In genomic region chr2:83742117-83742782, GRCh38 we compare ENCODE assay signal across 14 cellular contexts.
A peak's percentile ranks its signal among the peaks of the same experiment; 100 is the strongest.
DNase-seq lines count a peak whose midpoint lies in the region; ATAC-seq and TF ChIP-seq lines count a peak whose summit lies in the region.
"Had no signal": no experiment of that assay in that cellular context is flagged by ENCODE, and none has a peak within 500 bp of the region (broad histone marks: within the 10 kb centered on the region; RNA-seq: fewer than 3 reads in every experiment).

No MANE protein-coding gene starts in this region.

- H2AFZ ChIP-seq in MM.1S (ENCODE audit: low read length): no peak overlapping the region

- no peak overlapping the region for H3K9ac ChIP-seq in MM.1S (ENCODE audit: low read length)

- H3K9me2 ChIP-seq in MM.1S (replicated peaks; ENCODE audit: insufficient read depth, low read length): no peaks in the 10 kb centered on the region

- TF ChIP-seq CTCF in MM.1S (IDR thresholded peaks at IDR 0.05; ENCODE audit: low read length): no peak

- H3K27ac ChIP-seq in right cardiac atrium (ENCODE audit: low read length) (no peak overlapping the region), MM.1S (ENCODE audit: low read length) (no peak overlapping the region)
- H3K27ac ChIP-seq: upper lobe of left lung had no signal

- no peaks in the 10 kb centered on the region for H3K4me1 ChIP-seq in right cardiac atrium (ENCODE audit: control insufficient read depth, insufficient read depth, low read length)
- H3K4me1 ChIP-seq in MM.1S (ENCODE audit: low read length): no peaks in the 10 kb centered on the region
- H3K4me1 ChIP-seq: upper lobe of left lung had no signal

- WGBS in right cardiac atrium: 23% methylated on average over 2 of the region's 2 CpGs

- H3K27me3 ChIP-seq in right cardiac atrium (ENCODE audit: control insufficient read depth, insufficient read depth): no peaks in the 10 kb centered on the region
- H3K27me3 ChIP-seq in MM.1S (replicated peaks; ENCODE audit: insufficient read depth, low read length): no peaks in the 10 kb centered on the region
- H3K27me3 ChIP-seq: upper lobe of left lung had no signal

- H3K4me3 ChIP-seq in right cardiac atrium (ENCODE audit: low read length) (no peak overlapping the region), MM.1S (ENCODE audit: low read length) (no peak overlapping the region)
- H3K4me3 ChIP-seq: upper lobe of left lung had no signal

- DNase-seq in D341Med (ENCODE audit: low spot score) (peak; percentile 9), NCI-H2029 (lab: John Stamatoyannopoulos, UW) (peak; percentile 30), cerebellar cortex (ENCODE audit: low spot score) (peak; percentile 4), right cardiac atrium (peak; percentile 45 to 77 (median 59)), DMS53 (lab: John Stamatoyannopoulos, UW) (no peak), NCI-H82 (lab: John Stamatoyannopoulos, UW) (no peak), MM.1S (no peak)
- DNase-seq: activated CD4-positive, alpha-beta T cell treated with anti-CD3 and anti-CD28 coated beads for 36 hours; activated T-cell treated with anti-CD3 and anti-CD28 coated beads for 4 hours; SHP77; stimulated activated CD4-positive, alpha-beta T cell treated with anti-CD3 and anti-CD28 coated beads, Interleukin-4, amount 100 ng/mL, for 24 hours; upper lobe of left lung had no signal

- H3K4me2 ChIP-seq in MM.1S (ENCODE audit: low read depth, low read length): no peak overlapping the region

- intact Hi-C loops in right cardiac atrium (cut with DNase I): no loop called here

- H3K9me3 ChIP-seq in right cardiac atrium (ENCODE audit: control insufficient read depth, low read length) (peaks cover 6% of the 10 kb centered on the region), MM.1S (replicated peaks; ENCODE audit: insufficient read depth, low read length) (no peaks in the 10 kb centered on the region)

- no peaks in the 10 kb centered on the region for H3K79me2 ChIP-seq in MM.1S (ENCODE audit: low read length)

- ATAC-seq in right cardiac atrium: peak; percentile 75 to 82
- no peak for ATAC-seq in HG02642 (IDR thresholded peaks at IDR 0.05; ENCODE audit: poor library complexity, unreplicated experiment)
- ATAC-seq: activated CD4-positive, alpha-beta T cell treated with anti-CD3 and anti-CD28 coated beads for 36 hours; stimulated activated effector memory CD8-positive, alpha-beta T cell treated with anti-CD3 and anti-CD28 coated beads, Interleukin-12 subunit alpha, Interleukin-12 subunit beta, amount 100 ng/mL, for 72 hours had no signal

- no peaks in the 10 kb centered on the region for H3K36me3 ChIP-seq in MM.1S (replicated peaks; ENCODE audit: insufficient read depth, low read length)
- H3K36me3 ChIP-seq: upper lobe of left lung had no signal

- H4K20me1 ChIP-seq in MM.1S (ENCODE audit: insufficient read depth, low read length): no peaks in the 10 kb centered on the region

- no peaks in the 10 kb centered on the region for H3F3A ChIP-seq in MM.1S (ENCODE audit: insufficient read depth, low read length)

Comparison
In these comparisons a context has a peak if more than half of its experiments do, and no peak if none do; other contexts are left out.
1. DNase-seq: peak in D341Med (single experiment), NCI-H2029 (single experiment), cerebellar cortex (single experiment) and right cardiac atrium (3 of 3); none in DMS53 (single experiment), NCI-H82 (single experiment) and MM.1S (single experiment).